ENCODE assay signal across 8 cellular contexts in the genomic region with DNA sequence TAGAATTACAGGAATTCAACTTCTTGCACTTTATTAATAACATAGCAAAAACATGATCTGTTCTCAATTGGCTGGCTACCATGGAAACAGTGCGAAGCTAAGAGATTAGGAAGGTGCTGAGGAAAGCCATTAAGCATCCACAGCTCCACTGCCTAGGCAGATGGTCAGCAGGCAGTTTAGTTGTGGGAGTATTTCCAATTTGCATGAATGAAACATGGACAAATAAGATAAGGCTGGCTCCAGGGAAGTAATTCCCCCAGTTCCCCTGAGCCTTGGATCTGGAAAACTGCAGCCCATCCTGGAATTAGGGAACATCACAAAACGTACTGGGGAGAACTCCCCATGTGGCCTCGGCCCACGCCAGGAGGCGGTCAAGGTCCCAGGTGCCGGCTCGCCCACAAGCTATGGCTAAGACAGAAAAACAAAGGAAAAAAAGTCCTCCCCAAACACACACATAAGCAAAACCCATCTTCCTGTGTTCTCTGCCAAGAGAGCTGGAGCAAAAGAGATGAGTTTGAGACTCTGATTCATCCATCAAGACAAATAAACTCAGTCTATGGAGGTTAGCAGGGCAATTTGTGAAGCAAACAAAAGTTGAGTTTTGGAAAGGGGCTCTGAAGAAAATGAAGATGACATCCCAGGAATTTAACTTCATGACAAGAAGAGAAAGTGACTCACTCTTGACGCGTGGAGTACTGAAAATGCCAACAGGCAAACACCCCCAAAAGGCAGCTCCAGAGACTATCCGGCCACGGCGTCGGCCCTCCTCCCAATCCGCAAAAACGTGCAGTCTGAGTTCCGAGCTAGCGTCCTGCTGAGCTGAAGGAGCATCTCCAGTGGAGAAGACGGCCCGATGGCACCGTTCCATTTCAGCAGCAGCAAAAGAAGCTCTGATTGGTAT. TPM values are rescaled to one million over a fixed set of nuclear protein-coding genes. Genes with fewer than 3 reads are reported as not detected.
DNase-seq lines count a peak whose midpoint lies in the region; ATAC-seq and TF ChIP-seq lines count a peak whose summit lies in the region.

No MANE protein-coding gene starts in this region.

- H3K27me3 ChIP-seq in SK-N-SH (ENCODE audit: insufficient read depth), result no peaks in the 10 kb centered on the region
- no peaks in the 10 kb centered on the region for H3K27me3 ChIP-seq in gastroesophageal sphincter
- H3K27me3 ChIP-seq in psoas muscle (ENCODE audit: insufficient read depth in 3 of 3, low read length in 2 of 3), result no peaks in the 10 kb centered on the region

- no peaks in the 10 kb centered on the region for H3K9me3 ChIP-seq in SK-N-SH
- H3K9me3 ChIP-seq in gastroesophageal sphincter, result no peaks in the 10 kb centered on the region
- no peaks in the 10 kb centered on the region for H3K9me3 ChIP-seq in psoas muscle

- peaks cover 10 to 20% of the 10 kb centered on the region in 2 donors for H3K36me3 Mint-ChIP-seq in CD14-positive monocyte

- peak overlapping the region; percentile 12; the same call in 1 of the 2 replicates for H2AFZ ChIP-seq in SK-N-SH (ENCODE audit: low read depth)

- intact Hi-C loops in psoas muscle (cut with DNase I), result no loop called here
- intact Hi-C loops in CD14-positive monocyte (cut with micrococcal nuclease), result no loop called here

- H4K20me1 ChIP-seq in SK-N-SH (ENCODE audit: insufficient read depth), result no peaks in the 10 kb centered on the region

- no peaks in the 10 kb centered on the region for H3K27me3 Mint-ChIP-seq in CD14-positive monocyte (ENCODE audit: low read depth in 3 of 3)

- no peak for TF ChIP-seq CTCF in AG10803 (conservative IDR thresholded peaks at IDR 0.05; ENCODE audit: low read length)
- TF ChIP-seq CTCF in SK-N-SH (IDR thresholded peaks at IDR 0.05), result no peak
- no peak for TF ChIP-seq CTCF in gastroesophageal sphincter (IDR thresholded peaks at IDR 0.05)
- no peak for TF ChIP-seq CTCF in psoas muscle (IDR thresholded peaks at IDR 0.05)
- no peak for TF ChIP-seq CTCF in CD14-positive monocyte (IDR thresholded peaks at IDR 0.05)

- no peaks in the 10 kb centered on the region for H3K9me2 ChIP-seq in SK-N-SH

- peak overlapping the region in 1 of 7 donors; percentile 23 for H3K27ac Mint-ChIP-seq in CD14-positive monocyte

- POLR2A ChIA-PET in SK-N-SH (lab: Yijun Ruan, JAX), result no interaction called here

- no peaks in the 10 kb centered on the region for H3K79me2 ChIP-seq in SK-N-SH (ENCODE audit: insufficient read depth)

- TF ChIP-seq EP300 in SK-N-SH (IDR thresholded peaks at IDR 0.05; ENCODE audit: borderline replicate concordance in 1 of 2, low read depth in 1 of 2, low read length in 1 of 2) (no peak), gastroesophageal sphincter (IDR thresholded peaks at IDR 0.05) (no peak)

- ATAC-seq in gastroesophageal sphincter (peak; percentile 72), psoas muscle (peak; percentile 33 to 66 (median 56)), HG02678 (IDR thresholded peaks at IDR 0.05; ENCODE audit: unreplicated experiment) (no peak)
- no peak for ATAC-seq in activated CD4-positive, CD25-positive, alpha-beta regulatory T cell treated with anti-CD3 and anti-CD28 coated beads, Interleukin-2, amount 50 U/mL, for 24 hours

- H3K27ac ChIP-seq in SK-N-SH (ENCODE audit: low read depth in 2 of 2, low read length in 1 of 2) (peak overlapping the region; percentile 70 to 92; a peak in 3 of 4 replicates), gastroesophageal sphincter (peak overlapping the region in 3 of 4 donors; percentile 66 to 78 (median 77)), psoas muscle (peak overlapping the region; percentile 50)

- TF ChIP-seq POLR2A in gastroesophageal sphincter (IDR thresholded peaks at IDR 0.05), result no peak

- H3K4me3 ChIP-seq in AG10803 (ENCODE audit: low read length) (no peak overlapping the region), SK-N-SH (ENCODE audit: low read depth in 2 of 2, low read length in 1 of 2) (no peak overlapping the region), gastroesophageal sphincter (no peak overlapping the region), psoas muscle (no peak overlapping the region)

- peaks cover 5% of the 10 kb centered on the region for H3K4me1 Mint-ChIP-seq in CD14-positive monocyte

- TF ChIP-seq RAD21 in SK-N-SH (IDR thresholded peaks at IDR 0.05; ENCODE audit: low read length), result no peak

- 38% methylated on average over 9 of the region's 20 CpGs for WGBS in SK-N-SH (ENCODE audit: low lambda C conversion rate)
- 21 to 38% methylated on average over 9 to 10 of the region's 20 CpGs for WGBS in gastroesophageal sphincter (ENCODE audit: low coverage in 1 of 2), 2 donors
- 57 to 67% (median 65%) methylated on average over 20 of the region's 20 CpGs for WGBS in psoas muscle, 3 donors

- DNase-seq in AG10803 (ENCODE audit: low read depth) (peak; percentile 78), SK-N-SH (peak; percentile 50), psoas muscle (peak; percentile 63 to 74), CD14-positive monocyte (ENCODE audit: low spot score) (no peak), OCI-M2 (lab: John Stamatoyannopoulos, UW; ENCODE audit: unreplicated experiment) (no peak)

- peak overlapping the region; percentile 45; the same call in 1 of the 2 replicates for H3K9ac ChIP-seq in SK-N-SH

- H3K36me3 ChIP-seq in SK-N-SH (replicated peaks in 1 of 2; ENCODE audit: control insufficient read depth in 1 of 2, insufficient read depth in 2 of 2, low read length in 1 of 2), result no peaks in the 10 kb centered on the region
- H3K36me3 ChIP-seq in gastroesophageal sphincter, result no peaks in the 10 kb centered on the region
- no peaks in the 10 kb centered on the region for H3K36me3 ChIP-seq in psoas muscle (ENCODE audit: insufficient read depth in 1 of 2, low read depth in 1 of 2)

- CTCF ChIA-PET in SK-N-SH (lab: Yijun Ruan, JAX), result interaction anchor here (3.5 kb wide), 1 partner anchor 27 kb away, joined by 17 read pairs; no protein-coding TSS in a partner anchor

- H3K9me3 Mint-ChIP-seq in CD14-positive monocyte, result no peaks in the 10 kb centered on the region

- no peak overlapping the region for H3K4me3 Mint-ChIP-seq in CD14-positive monocyte

- peaks cover 15 to 17% of the 10 kb centered on the region in 2 experiments for H3K4me1 ChIP-seq in SK-N-SH (ENCODE audit: control insufficient read depth in 1 of 2, insufficient read depth in 2 of 2, low read depth in 1 of 2, low read length in 1 of 2)
- peaks cover 7 to 79% (median 21%) of the 10 kb centered on the region in 3 donors for H3K4me1 ChIP-seq in gastroesophageal sphincter
- H3K4me1 ChIP-seq in psoas muscle, result peaks cover 6% of the 10 kb centered on the region

- H3F3A ChIP-seq in SK-N-SH (replicated peaks; ENCODE audit: insufficient read depth), result peaks cover 50% of the 10 kb centered on the region

- H3K4me2 ChIP-seq in SK-N-SH, result peak overlapping the region; percentile 60

TF ChIP-seq in SK-N-SH, 30 proteins besides CTCF, POLR2A, EP300 and RAD21 (continues in another document):
- TF ChIP-seq, protein P1, sequence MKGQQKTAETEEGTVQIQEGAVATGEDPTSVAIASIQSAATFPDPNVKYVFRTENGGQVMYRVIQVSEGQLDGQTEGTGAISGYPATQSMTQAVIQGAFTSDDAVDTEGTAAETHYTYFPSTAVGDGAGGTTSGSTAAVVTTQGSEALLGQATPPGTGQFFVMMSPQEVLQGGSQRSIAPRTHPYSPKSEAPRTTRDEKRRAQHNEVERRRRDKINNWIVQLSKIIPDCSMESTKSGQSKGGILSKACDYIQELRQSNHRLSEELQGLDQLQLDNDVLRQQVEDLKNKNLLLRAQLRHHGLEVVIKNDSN (IDR thresholded peaks at IDR 0.05; ENCODE audit: borderline replicate concordance, low read depth), result no peak
- no peak for TF ChIP-seq MEF2A (IDR thresholded peaks at IDR 0.05; ENCODE audit: borderline replicate concordance, low read depth)
- TF ChIP-seq RXRA (IDR thresholded peaks at IDR 0.05; ENCODE audit: borderline replicate concordance, low read depth), result no peak
- TF ChIP-seq USF2 (IDR thresholded peaks at IDR 0.05; ENCODE audit: borderline replicate concordance, low read depth, low read length), result no peak
- peak; percentile 13; the same call in 1 of the 2 replicates for TF ChIP-seq MXI1 (IDR thresholded peaks at IDR 0.05; ENCODE audit: low read depth, low read length)
- TF ChIP-seq ZBTB33 (IDR thresholded peaks at IDR 0.05; ENCODE audit: borderline replicate concordance, low read depth), result no peak
- no peak for TF ChIP-seq JUND (IDR thresholded peaks at IDR 0.05)
- TF ChIP-seq TCF12 (IDR thresholded peaks at IDR 0.05), result no peak
- TF ChIP-seq TEAD4 (IDR thresholded peaks at IDR 0.05; ENCODE audit: borderline replicate concordance, insufficient read depth), result no peak

RNA-seq across cellular contexts. Expression of gene IGFBP7, which starts 45.1 kb away (rescaled TPM):
- 0.38 and 0.71 TPM in 2 replicates for polyA plus RNA-seq in SK-N-SH (2012; rRNA removed)
- 0.39 and 0.67 TPM in 2 replicates for polyA plus RNA-seq in SK-N-SH (2012; cell fraction: cytosol; rRNA removed)
- 0.77 and 1.4 TPM in 2 replicates for polyA plus RNA-seq in SK-N-SH (2012; cell fraction: nucleus; rRNA removed)
- 100 to 1,000 TPM; 478 to 876 (median 798) TPM for total RNA-seq in gastroesophageal sphincter
- total RNA-seq in psoas muscle, result 100 to 1,000 TPM in 2 of 4 donors, 10 to 100 TPM in 2; 89.0 to 152 (median 101) TPM
- polyA plus RNA-seq in psoas muscle, result 100 to 1,000 TPM in 1 of 3 donors, 10 to 100 TPM in 2; 82.4 to 175 (median 93.7) TPM
- 10 to 100 TPM; 46.9 to 53.1 TPM for polyA plus RNA-seq in CD14-positive monocyte

Comparison
In these comparisons a context has a peak if more than half of its experiments do, and no peak if none do; other contexts are left out.
1. DNase-seq: peak in AG10803 (single experiment), SK-N-SH (single experiment) and psoas muscle (2 of 2); none in CD14-positive monocyte (single experiment) and OCI-M2 (single experiment).
2. ATAC-seq: peak in gastroesophageal sphincter (single experiment) and psoas muscle (4 of 4); none in HG02678 (single experiment) and activated CD4-positive, CD25-positive, alpha-beta regulatory T cell treated with anti-CD3 and anti-CD28 coated beads, Interleukin-2, amount 50 U/mL, for 24 hours (0 of 2).
3. RNA of gene IGFBP7, which starts 45.1 kb away (polyA plus RNA-seq): 82.4 to 175 TPM in psoas muscle and 46.9 to 53.1 TPM in CD14-positive monocyte; 0.38 to 1.4 TPM in SK-N-SH; every median in the first group is over 10 times any median in the second.
4. Peak in every context shown above with its lines, with median percentiles within 50 percentile points of each other: H3K27ac ChIP-seq.